Comparison of ENCODE assay signal across 1 cellular context in the genomic region with DNA sequence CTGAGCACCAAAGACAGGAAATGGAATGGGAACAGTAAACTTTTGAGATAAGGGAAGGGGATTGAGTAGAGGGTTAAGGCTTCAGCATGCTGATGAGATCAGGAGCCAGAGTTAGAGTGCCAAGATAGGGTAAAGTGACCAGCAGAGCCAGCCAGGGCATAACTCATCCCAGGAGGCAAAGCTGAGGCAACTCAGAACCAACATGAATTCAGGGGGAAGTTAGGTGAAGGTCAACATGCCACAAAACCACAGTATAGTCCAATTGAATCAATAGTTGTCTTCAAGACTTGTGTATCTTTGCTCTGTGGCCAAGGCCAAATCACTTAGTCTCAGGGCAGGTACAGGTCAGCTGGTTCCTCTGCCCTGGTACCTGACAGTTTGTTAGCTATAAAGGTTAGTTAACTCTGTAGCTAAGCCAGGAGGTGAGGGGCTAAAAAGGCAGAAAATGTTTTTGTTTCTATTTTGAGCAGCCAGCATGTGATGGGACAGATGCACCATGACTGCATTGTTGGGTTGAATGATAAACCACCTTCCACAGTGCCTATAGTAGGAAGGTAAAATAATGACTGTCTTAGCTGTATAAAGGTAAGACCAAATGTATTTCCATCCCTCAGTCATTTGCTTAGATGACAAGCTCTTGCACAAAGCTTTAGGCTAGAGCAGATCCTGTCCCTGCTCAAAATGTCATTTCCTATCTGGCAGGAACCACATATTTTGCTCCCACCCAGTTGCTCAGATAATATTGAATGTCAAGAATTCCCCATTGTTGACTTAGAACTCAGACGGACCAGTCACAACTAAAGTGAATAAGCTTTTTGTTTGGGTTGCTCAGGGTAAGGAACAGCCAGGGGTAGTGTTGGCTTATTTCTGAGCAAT.
TF ChIP-seq lines count a peak whose summit lies in the region.

No MANE protein-coding gene starts in this region.

TF ChIP-seq in HepG2, 621 proteins besides CTCF, POLR2A, EP300 and RAD21 (continued from another document and continues in another):
- TF ChIP-seq, protein P1, sequence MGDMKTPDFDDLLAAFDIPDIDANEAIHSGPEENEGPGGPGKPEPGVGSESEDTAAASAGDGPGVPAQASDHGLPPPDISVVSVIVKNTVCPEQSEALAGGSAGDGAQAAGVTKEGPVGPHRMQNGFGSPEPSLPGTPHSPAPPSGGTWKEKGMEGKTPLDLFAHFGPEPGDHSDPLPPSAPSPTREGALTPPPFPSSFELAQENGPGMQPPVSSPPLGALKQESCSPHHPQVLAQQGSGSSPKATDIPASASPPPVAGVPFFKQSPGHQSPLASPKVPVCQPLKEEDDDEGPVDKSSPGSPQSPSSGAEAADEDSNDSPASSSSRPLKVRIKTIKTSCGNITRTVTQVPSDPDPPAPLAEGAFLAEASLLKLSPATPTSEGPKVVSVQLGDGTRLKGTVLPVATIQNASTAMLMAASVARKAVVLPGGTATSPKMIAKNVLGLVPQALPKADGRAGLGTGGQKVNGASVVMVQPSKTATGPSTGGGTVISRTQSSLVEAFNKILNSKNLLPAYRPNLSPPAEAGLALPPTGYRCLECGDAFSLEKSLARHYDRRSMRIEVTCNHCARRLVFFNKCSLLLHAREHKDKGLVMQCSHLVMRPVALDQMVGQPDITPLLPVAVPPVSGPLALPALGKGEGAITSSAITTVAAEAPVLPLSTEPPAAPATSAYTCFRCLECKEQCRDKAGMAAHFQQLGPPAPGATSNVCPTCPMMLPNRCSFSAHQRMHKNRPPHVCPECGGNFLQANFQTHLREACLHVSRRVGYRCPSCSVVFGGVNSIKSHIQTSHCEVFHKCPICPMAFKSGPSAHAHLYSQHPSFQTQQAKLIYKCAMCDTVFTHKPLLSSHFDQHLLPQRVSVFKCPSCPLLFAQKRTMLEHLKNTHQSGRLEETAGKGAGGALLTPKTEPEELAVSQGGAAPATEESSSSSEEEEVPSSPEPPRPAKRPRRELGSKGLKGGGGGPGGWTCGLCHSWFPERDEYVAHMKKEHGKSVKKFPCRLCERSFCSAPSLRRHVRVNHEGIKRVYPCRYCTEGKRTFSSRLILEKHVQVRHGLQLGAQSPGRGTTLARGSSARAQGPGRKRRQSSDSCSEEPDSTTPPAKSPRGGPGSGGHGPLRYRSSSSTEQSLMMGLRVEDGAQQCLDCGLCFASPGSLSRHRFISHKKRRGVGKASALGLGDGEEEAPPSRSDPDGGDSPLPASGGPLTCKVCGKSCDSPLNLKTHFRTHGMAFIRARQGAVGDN (CRISPR knock-in tag; IDR thresholded peaks at IDR 0.05) = no peak
- TF ChIP-seq ZMYM4 (CRISPR knock-in tag; IDR thresholded peaks at IDR 0.05) (peak; percentile 82), ZNF232 (CRISPR knock-in tag; IDR thresholded peaks at IDR 0.05; ENCODE audit: borderline replicate concordance) (peak; percentile 55; the same call in 1 of the 2 replicates), CEBPG (CRISPR knock-in tag; IDR thresholded peaks at IDR 0.05) (peak; percentile 74), ELK4 (CRISPR knock-in tag; IDR thresholded peaks at IDR 0.05; ENCODE audit: borderline replicate concordance) (no peak), IRF1 (CRISPR knock-in tag; IDR thresholded peaks at IDR 0.05; ENCODE audit: low read depth) (no peak), PCBP2 (optimal IDR thresholded peaks at IDR 0.05; ENCODE audit: low read depth, low read length, poor library complexity, severe bottlenecking) (no peak), EED (CRISPR knock-in tag; IDR thresholded peaks at IDR 0.05) (no peak), ZNF44 (CRISPR knock-in tag; IDR thresholded peaks at IDR 0.05) (no peak), HNRNPUL1 (IDR thresholded peaks at IDR 0.05; ENCODE audit: low read depth, low read length) (no peak), NR2F2 (IDR thresholded peaks at IDR 0.05; ENCODE audit: borderline replicate concordance, low read depth) (peak; percentile 95), MEIS2 (CRISPR knock-in tag; IDR thresholded peaks at IDR 0.05) (peak; percentile 70), NFYB (CRISPR knock-in tag; IDR thresholded peaks at IDR 0.05) (0 out of 2 replicates have a peak, but pooled peaks have one; percentile 30), ZNF260 (CRISPR knock-in tag; IDR thresholded peaks at IDR 0.05; ENCODE audit: borderline replicate concordance, low read depth) (no peak), ATF2 (CRISPR knock-in tag; IDR thresholded peaks at IDR 0.05) (peak; percentile 73), POLR2G (IDR thresholded peaks at IDR 0.05; ENCODE audit: low read depth, low read length) (no peak), ZNF337 (CRISPR knock-in tag; IDR thresholded peaks at IDR 0.05; ENCODE audit: borderline replicate concordance, low read depth) (0 out of 2 replicates have a peak, but pooled peaks have one; percentile 53), TGIF2 (CRISPR knock-in tag; IDR thresholded peaks at IDR 0.05) (peak; percentile 18; the same call in 1 of the 2 replicates), ZNF644 (CRISPR knock-in tag; IDR thresholded peaks at IDR 0.05; ENCODE audit: low read depth) (peak; percentile 57; the same call in 1 of the 2 replicates), KDM6A (CRISPR knock-in tag; IDR thresholded peaks at IDR 0.05; ENCODE audit: low read depth) (peak; percentile 75)
- TF ChIP-seq, protein P2, sequence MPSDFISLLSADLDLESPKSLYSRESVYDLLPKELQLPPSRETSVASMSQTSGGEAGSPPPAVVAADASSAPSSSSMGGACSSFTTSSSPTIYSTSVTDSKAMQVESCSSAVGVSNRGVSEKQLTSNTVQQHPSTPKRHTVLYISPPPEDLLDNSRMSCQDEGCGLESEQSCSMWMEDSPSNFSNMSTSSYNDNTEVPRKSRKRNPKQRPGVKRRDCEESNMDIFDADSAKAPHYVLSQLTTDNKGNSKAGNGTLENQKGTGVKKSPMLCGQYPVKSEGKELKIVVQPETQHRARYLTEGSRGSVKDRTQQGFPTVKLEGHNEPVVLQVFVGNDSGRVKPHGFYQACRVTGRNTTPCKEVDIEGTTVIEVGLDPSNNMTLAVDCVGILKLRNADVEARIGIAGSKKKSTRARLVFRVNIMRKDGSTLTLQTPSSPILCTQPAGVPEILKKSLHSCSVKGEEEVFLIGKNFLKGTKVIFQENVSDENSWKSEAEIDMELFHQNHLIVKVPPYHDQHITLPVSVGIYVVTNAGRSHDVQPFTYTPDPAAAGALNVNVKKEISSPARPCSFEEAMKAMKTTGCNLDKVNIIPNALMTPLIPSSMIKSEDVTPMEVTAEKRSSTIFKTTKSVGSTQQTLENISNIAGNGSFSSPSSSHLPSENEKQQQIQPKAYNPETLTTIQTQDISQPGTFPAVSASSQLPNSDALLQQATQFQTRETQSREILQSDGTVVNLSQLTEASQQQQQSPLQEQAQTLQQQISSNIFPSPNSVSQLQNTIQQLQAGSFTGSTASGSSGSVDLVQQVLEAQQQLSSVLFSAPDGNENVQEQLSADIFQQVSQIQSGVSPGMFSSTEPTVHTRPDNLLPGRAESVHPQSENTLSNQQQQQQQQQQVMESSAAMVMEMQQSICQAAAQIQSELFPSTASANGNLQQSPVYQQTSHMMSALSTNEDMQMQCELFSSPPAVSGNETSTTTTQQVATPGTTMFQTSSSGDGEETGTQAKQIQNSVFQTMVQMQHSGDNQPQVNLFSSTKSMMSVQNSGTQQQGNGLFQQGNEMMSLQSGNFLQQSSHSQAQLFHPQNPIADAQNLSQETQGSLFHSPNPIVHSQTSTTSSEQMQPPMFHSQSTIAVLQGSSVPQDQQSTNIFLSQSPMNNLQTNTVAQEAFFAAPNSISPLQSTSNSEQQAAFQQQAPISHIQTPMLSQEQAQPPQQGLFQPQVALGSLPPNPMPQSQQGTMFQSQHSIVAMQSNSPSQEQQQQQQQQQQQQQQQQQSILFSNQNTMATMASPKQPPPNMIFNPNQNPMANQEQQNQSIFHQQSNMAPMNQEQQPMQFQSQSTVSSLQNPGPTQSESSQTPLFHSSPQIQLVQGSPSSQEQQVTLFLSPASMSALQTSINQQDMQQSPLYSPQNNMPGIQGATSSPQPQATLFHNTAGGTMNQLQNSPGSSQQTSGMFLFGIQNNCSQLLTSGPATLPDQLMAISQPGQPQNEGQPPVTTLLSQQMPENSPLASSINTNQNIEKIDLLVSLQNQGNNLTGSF (CRISPR knock-in tag; IDR thresholded peaks at IDR 0.05) = no peak
- TF ChIP-seq, protein P3, sequence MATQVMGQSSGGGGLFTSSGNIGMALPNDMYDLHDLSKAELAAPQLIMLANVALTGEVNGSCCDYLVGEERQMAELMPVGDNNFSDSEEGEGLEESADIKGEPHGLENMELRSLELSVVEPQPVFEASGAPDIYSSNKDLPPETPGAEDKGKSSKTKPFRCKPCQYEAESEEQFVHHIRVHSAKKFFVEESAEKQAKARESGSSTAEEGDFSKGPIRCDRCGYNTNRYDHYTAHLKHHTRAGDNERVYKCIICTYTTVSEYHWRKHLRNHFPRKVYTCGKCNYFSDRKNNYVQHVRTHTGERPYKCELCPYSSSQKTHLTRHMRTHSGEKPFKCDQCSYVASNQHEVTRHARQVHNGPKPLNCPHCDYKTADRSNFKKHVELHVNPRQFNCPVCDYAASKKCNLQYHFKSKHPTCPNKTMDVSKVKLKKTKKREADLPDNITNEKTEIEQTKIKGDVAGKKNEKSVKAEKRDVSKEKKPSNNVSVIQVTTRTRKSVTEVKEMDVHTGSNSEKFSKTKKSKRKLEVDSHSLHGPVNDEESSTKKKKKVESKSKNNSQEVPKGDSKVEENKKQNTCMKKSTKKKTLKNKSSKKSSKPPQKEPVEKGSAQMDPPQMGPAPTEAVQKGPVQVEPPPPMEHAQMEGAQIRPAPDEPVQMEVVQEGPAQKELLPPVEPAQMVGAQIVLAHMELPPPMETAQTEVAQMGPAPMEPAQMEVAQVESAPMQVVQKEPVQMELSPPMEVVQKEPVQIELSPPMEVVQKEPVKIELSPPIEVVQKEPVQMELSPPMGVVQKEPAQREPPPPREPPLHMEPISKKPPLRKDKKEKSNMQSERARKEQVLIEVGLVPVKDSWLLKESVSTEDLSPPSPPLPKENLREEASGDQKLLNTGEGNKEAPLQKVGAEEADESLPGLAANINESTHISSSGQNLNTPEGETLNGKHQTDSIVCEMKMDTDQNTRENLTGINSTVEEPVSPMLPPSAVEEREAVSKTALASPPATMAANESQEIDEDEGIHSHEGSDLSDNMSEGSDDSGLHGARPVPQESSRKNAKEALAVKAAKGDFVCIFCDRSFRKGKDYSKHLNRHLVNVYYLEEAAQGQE (IDR thresholded peaks at IDR 0.05; ENCODE audit: borderline replicate concordance in 1 of 2, low read depth in 1 of 2, low read length in 2 of 2) = peak in 1 of 2 experiments; percentile 4; a peak in 1 of 4 replicates
- TF ChIP-seq, protein P4, sequence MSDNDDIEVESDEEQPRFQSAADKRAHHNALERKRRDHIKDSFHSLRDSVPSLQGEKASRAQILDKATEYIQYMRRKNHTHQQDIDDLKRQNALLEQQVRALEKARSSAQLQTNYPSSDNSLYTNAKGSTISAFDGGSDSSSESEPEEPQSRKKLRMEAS (IDR thresholded peaks at IDR 0.05) = 0 out of 2 replicates have a peak, but pooled peaks have one; percentile 36
- TF ChIP-seq, protein P5, sequence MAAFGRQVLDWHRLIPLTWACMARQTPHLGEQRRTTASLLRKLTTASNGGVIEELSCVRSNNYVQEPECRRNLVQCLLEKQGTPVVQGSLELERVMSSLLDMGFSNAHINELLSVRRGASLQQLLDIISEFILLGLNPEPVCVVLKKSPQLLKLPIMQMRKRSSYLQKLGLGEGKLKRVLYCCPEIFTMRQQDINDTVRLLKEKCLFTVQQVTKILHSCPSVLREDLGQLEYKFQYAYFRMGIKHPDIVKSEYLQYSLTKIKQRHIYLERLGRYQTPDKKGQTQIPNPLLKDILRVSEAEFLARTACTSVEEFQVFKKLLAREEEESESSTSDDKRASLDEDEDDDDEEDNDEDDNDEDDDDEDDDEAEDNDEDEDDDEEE (CRISPR knock-in tag; IDR thresholded peaks at IDR 0.05) = peak; percentile 69; the same call in 1 of the 2 replicates
- TF ChIP-seq, protein P6, sequence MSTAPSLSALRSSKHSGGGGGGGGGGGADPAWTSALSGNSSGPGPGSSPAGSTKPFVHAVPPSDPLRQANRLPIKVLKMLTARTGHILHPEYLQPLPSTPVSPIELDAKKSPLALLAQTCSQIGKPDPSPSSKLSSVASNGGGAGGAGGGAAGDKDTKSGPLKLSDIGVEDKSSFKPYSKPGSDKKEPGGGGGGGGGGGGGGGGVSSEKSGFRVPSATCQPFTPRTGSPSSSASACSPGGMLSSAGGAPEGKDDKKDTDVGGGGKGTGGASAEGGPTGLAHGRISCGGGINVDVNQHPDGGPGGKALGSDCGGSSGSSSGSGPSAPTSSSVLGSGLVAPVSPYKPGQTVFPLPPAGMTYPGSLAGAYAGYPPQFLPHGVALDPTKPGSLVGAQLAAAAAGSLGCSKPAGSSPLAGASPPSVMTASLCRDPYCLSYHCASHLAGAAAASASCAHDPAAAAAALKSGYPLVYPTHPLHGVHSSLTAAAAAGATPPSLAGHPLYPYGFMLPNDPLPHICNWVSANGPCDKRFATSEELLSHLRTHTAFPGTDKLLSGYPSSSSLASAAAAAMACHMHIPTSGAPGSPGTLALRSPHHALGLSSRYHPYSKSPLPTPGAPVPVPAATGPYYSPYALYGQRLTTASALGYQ (CRISPR knock-in tag; IDR thresholded peaks at IDR 0.05) = peak; percentile 91
